1 cellular context compared by ENCODE assay signal in genomic region chr16:58684354-58685083, GRCh38.
TF ChIP-seq lines count a peak whose summit lies in the region.

SLC38A7 (minus strand) TSS chr16:58684770; CDS start chr16:58680126, 4,644 bp downstream.

TF ChIP-seq in K562, 482 proteins besides CTCF, POLR2A, EP300 and RAD21 (continued from another document and continues in another):
- TF ChIP-seq TARDBP (IDR thresholded peaks at IDR 0.05) (no peak), FOXJ3 (CRISPR knock-in tag; IDR thresholded peaks at IDR 0.05) (no peak), ZBTB2 (IDR thresholded peaks at IDR 0.05) (no peak), MBD1 (CRISPR knock-in tag; IDR thresholded peaks at IDR 0.05) (no peak), THRA (IDR thresholded peaks at IDR 0.05) (no peak), NR0B1 (IDR thresholded peaks at IDR 0.05; ENCODE audit: partially characterized antibody) (no peak), RBM39 (optimal IDR thresholded peaks at IDR 0.05; ENCODE audit: low read depth, low read length) (no peak), TFAM (CRISPR knock-in tag; conservative IDR thresholded peaks at IDR 0.05) (no peak), HSF4 (CRISPR knock-in tag; IDR thresholded peaks at IDR 0.05; ENCODE audit: borderline replicate concordance) (no peak), BRD9 (IDR thresholded peaks at IDR 0.05; ENCODE audit: low read depth, partially characterized antibody) (no peak), ZNF24 (IDR thresholded peaks at IDR 0.05) (no peak), KLF10 (CRISPR knock-in tag; IDR thresholded peaks at IDR 0.05) (no peak), ZNF184 (CRISPR knock-in tag; IDR thresholded peaks at IDR 0.05) (no peak), CBX1 (IDR thresholded peaks at IDR 0.05; ENCODE audit: low read depth) (peak; percentile 77), PBX2 (CRISPR knock-in tag; IDR thresholded peaks at IDR 0.05; ENCODE audit: low read depth) (no peak), PBX2 (tag; conservative IDR thresholded peaks at IDR 0.05; ENCODE audit: low read depth) (no peak), ZNF785 (CRISPR knock-in tag; IDR thresholded peaks at IDR 0.05) (no peak), BACH1 (tag; IDR thresholded peaks at IDR 0.05) (no peak), NBN (IDR thresholded peaks at IDR 0.05; ENCODE audit: low read depth) (no peak), ZKSCAN1 (IDR thresholded peaks at IDR 0.05; ENCODE audit: low read depth, low read length) (no peak), PURB (CRISPR knock-in tag; IDR thresholded peaks at IDR 0.05; ENCODE audit: low read depth) (no peak), ZNF639 (CRISPR knock-in tag; conservative IDR thresholded peaks at IDR 0.05 in 1 of 2, IDR thresholded peaks at IDR 0.05 in 1 of 2) (no peak), SRSF1 (IDR thresholded peaks at IDR 0.05; ENCODE audit: low read depth, low read length) (no peak), FUS (optimal IDR thresholded peaks at IDR 0.05; ENCODE audit: low read depth, low read length) (no peak), SIRT6 (IDR thresholded peaks at IDR 0.05; ENCODE audit: low read depth, low read length) (no peak), JUND (IDR thresholded peaks at IDR 0.05; ENCODE audit: borderline replicate concordance, low read depth, low read length) (no peak), JUND (tag; IDR thresholded peaks at IDR 0.05; ENCODE audit: borderline replicate concordance, low read depth, low read length) (no peak; the same call in 2 of the 3 replicates), ZNF518B (CRISPR knock-in tag; IDR thresholded peaks at IDR 0.05) (no peak), ZNF79 (CRISPR knock-in tag; IDR thresholded peaks at IDR 0.05; ENCODE audit: low read depth) (no peak), HNRNPUL1 (IDR thresholded peaks at IDR 0.05; ENCODE audit: low read length) (no peak), USF2 (CRISPR knock-in tag; IDR thresholded peaks at IDR 0.05) (peak; percentile 100), E2F1 (CRISPR knock-in tag; IDR thresholded peaks at IDR 0.05) (no peak), BCL6 (CRISPR knock-in tag; IDR thresholded peaks at IDR 0.05) (no peak), NR2C1 (IDR thresholded peaks at IDR 0.05) (no peak), NR2C1 (tag; IDR thresholded peaks at IDR 0.05) (peak; percentile 46; the same call in 1 of the 2 replicates), NONO (IDR thresholded peaks at IDR 0.05; ENCODE audit: low read depth in 2 of 2, low read length in 1 of 2) (no peak), SPI1 (IDR thresholded peaks at IDR 0.05; ENCODE audit: borderline replicate concordance, low read depth, low read length) (no peak), FOXP4 (CRISPR knock-in tag; IDR thresholded peaks at IDR 0.05; ENCODE audit: borderline replicate concordance) (no peak), SMAD2 (IDR thresholded peaks at IDR 0.05; ENCODE audit: low read depth, low read length) (no peak), GTF3C2 (IDR thresholded peaks at IDR 0.05; ENCODE audit: borderline replicate concordance, extremely low read depth, insufficient read length) (no peak), MAZ (CRISPR knock-in tag; conservative IDR thresholded peaks at IDR 0.05 in 1 of 2, IDR thresholded peaks at IDR 0.05 in 1 of 2) (0 out of 4 replicates have a peak, but pooled peaks of 1 of the 2 experiments have one; percentile 58), NELFE (IDR thresholded peaks at IDR 0.05; ENCODE audit: insufficient read depth, insufficient read length) (no peak)
